In the genomic region with DNA sequence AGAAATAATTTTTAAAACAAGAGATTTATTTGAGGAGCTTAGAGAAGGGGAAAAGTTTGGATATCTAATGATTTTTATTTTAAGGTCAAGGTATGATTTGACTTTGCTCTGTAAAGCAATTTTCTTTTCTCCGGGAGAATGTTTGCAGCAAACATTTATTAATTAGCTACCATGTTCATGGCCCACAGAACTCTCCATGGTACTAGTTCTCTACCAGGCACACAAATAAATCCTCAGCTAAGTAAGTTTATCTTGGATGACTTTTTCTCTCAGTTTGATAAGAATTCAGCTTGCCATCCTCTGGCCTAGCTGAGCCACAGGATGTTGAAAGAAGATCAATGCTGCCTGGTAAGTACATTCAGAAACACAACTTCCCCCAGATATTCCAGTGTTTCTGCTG, we compare ENCODE assay signal across 2 cellular contexts.
TF ChIP-seq lines count a peak whose summit lies in the region.

No MANE protein-coding gene starts in this region.

TF ChIP-seq in A549, 52 proteins besides CTCF, POLR2A, EP300 and RAD21 (continued from another document):
- TF ChIP-seq ZSCAN20 (CRISPR knock-in tag; IDR thresholded peaks at IDR 0.05), result no peak
- peak; percentile 57; the same call in 1 of the 2 replicates for TF ChIP-seq REST (IDR thresholded peaks at IDR 0.05)
- TF ChIP-seq ZC3H11A (IDR thresholded peaks at IDR 0.05), result no peak

TF ChIP-seq in HCT116, 20 proteins besides CTCF, POLR2A, EP300 and RAD21:
- peak; percentile 21 for TF ChIP-seq REST (IDR thresholded peaks at IDR 0.05; ENCODE audit: low read depth)
- no peak for TF ChIP-seq CBX3 (IDR thresholded peaks at IDR 0.05; ENCODE audit: low read depth)
- no peak for TF ChIP-seq EZH2 (IDR thresholded peaks at IDR 0.05)
